8 cellular contexts compared by ENCODE assay signal in the genomic region with DNA sequence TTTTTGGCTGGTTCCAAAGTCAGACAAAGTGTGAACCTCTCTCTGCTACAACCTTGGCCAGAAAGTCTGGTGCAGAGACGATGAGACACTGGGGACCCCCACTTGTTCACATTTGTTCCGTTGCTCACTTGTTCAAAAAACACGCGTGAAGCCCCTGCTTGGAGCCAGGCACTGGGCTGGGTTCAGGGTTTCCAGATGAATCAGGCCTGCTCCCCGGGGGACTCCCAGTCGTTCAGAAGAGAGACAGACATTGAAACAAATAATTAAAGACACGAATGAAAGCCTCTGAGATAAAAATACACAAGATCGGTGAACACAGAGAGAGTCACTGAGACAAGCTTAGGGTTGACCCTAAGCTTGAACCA.
DNase-seq lines count a peak whose midpoint lies in the region; ATAC-seq and TF ChIP-seq lines count a peak whose summit lies in the region.

No MANE protein-coding gene starts in this region.

- no peaks in the 10 kb centered on the region for H3K9me3 Mint-ChIP-seq in activated T-cell treated with anti-CD3 and anti-CD28 coated beads, Interleukin-2, amount 50 U/mL, for 4 hours
- no peaks in the 10 kb centered on the region for H3K9me3 Mint-ChIP-seq in type B pancreatic cell

- no peak for TF ChIP-seq CTCF in type B pancreatic cell (conservative IDR thresholded peaks at IDR 0.05)

- H3K4me1 Mint-ChIP-seq in activated T-cell treated with anti-CD3 and anti-CD28 coated beads, Interleukin-2, amount 50 U/mL, for 4 hours (ENCODE audit: low read depth), result peaks cover 76% of the 10 kb centered on the region
- H3K4me1 Mint-ChIP-seq in type B pancreatic cell (ENCODE audit: unreplicated experiment), result no peaks in the 10 kb centered on the region

- H3K27me3 ChIP-seq in aorta (ENCODE audit: control insufficient read depth in 1 of 2, insufficient read depth in 2 of 2, low read length in 1 of 2), result no peaks in the 10 kb centered on the region

- H3K27ac ChIP-seq in aorta (ENCODE audit: low read depth in 1 of 2, low read length in 2 of 2), result no peak overlapping the region

- H3K9me3 ChIP-seq in aorta (ENCODE audit: control insufficient read depth, low read length), result no peaks in the 10 kb centered on the region

- no peak overlapping the region for H3K27ac Mint-ChIP-seq in type B pancreatic cell

- ATAC-seq in GM19397 (IDR thresholded peaks at IDR 0.05; ENCODE audit: unreplicated experiment) (peak; percentile 4), HG03432 (IDR thresholded peaks at IDR 0.05; ENCODE audit: unreplicated experiment) (peak; percentile 24), aorta (ENCODE audit: low FRiP score) (no peak)
- ATAC-seq in activated T-cell treated with anti-CD3 and anti-CD28 coated beads, Interleukin-2, amount 50 U/mL, for 4 hours, result peak; percentile 42 to 50

- no peak overlapping the region for H3K4me3 ChIP-seq in aorta (ENCODE audit: low read length in 2 of 2)

- peak; percentile 58 for DNase-seq in activated T-cell treated with anti-CD3 and anti-CD28 coated beads, Interleukin-2, amount 50 U/mL, for 4 hours
- DNase-seq in stimulated activated CD8-positive, alpha-beta memory T cell treated with anti-CD3 and anti-CD28 coated beads, Interleukin-12 subunit alpha, Interleukin-12 subunit beta, amount 100 ng/mL, for 4 hours (ENCODE audit: low read depth), result peak; percentile 47
- DNase-seq in SKM-1 (lab: John Stamatoyannopoulos, UW; ENCODE audit: unreplicated experiment) (no peak), aorta (no peak), type B pancreatic cell (ENCODE audit: extremely low spot score, unreplicated experiment) (no peak), NCI-H2029 (lab: John Stamatoyannopoulos, UW) (no peak)

- H3K4me3 Mint-ChIP-seq in activated T-cell treated with anti-CD3 and anti-CD28 coated beads, Interleukin-2, amount 50 U/mL, for 4 hours, result peak overlapping the region; percentile 76
- H3K4me3 Mint-ChIP-seq in type B pancreatic cell, result no peak overlapping the region

- H3K27me3 Mint-ChIP-seq in activated T-cell treated with anti-CD3 and anti-CD28 coated beads, Interleukin-2, amount 50 U/mL, for 4 hours (ENCODE audit: low read depth), result no peaks in the 10 kb centered on the region
- H3K27me3 Mint-ChIP-seq in type B pancreatic cell, result peaks cover 14% of the 10 kb centered on the region

- H3K36me3 ChIP-seq in aorta (ENCODE audit: control insufficient read depth in 1 of 2, insufficient read depth in 2 of 2, low read length in 1 of 2), result no peaks in the 10 kb centered on the region

- intact Hi-C loops in aorta (cut with DNase I), result loop anchor here in 1 of 2 donors (10.0 kb wide), 1 partner anchor 167 kb away; no protein-coding TSS in a partner anchor

- H3K36me3 Mint-ChIP-seq in activated T-cell treated with anti-CD3 and anti-CD28 coated beads, Interleukin-2, amount 50 U/mL, for 4 hours (ENCODE audit: insufficient read depth), result no peaks in the 10 kb centered on the region
- no peaks in the 10 kb centered on the region for H3K36me3 Mint-ChIP-seq in type B pancreatic cell

- WGBS in aorta, 2 donors, result 55 to 64% methylated on average over 8 of the region's 8 CpGs

- H3K4me1 ChIP-seq in aorta (ENCODE audit: control insufficient read depth in 1 of 2, insufficient read depth in 2 of 2, low read length in 2 of 2), result no peaks in the 10 kb centered on the region

Comparison
In these comparisons a context has a peak if more than half of its experiments do, and no peak if none do; other contexts are left out.
1. DNase-seq: peak in activated T-cell treated with anti-CD3 and anti-CD28 coated beads, Interleukin-2, amount 50 U/mL, for 4 hours (single experiment) and stimulated activated CD8-positive, alpha-beta memory T cell treated with anti-CD3 and anti-CD28 coated beads, Interleukin-12 subunit alpha, Interleukin-12 subunit beta, amount 100 ng/mL, for 4 hours (single experiment); none in SKM-1 (single experiment), aorta (0 of 2), type B pancreatic cell (single experiment) and NCI-H2029 (single experiment).